ENCODE assay signal across 16 cellular contexts in the genomic region with DNA sequence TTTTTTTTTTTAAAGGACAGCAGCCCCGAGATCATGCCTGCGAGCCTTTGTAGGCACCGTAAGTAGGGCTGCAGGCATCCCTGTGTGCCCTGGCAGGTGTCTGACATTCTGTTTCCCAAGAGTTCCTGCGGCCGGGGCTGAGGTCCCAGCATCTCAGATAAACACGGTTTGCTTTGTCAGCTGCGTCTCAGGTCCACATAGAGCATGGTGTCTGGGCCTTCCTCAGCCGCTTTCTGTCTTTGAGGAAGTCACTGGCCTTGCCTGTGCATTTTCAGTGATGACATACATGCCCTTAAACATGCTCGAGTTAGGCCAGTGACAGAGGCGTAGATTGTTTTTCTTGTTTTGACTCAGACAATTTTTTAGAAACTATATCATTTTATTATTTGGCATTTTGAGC.
DNase-seq lines count a peak whose midpoint lies in the region; ATAC-seq lines count a peak whose summit lies in the region.
"Had no signal": no experiment of that assay in that cellular context is flagged by ENCODE, and none has a peak within 500 bp of the region (broad histone marks: within the 10 kb centered on the region; RNA-seq: fewer than 3 reads in every experiment).

No MANE protein-coding gene starts in this region.

- no peak for DNase-seq in activated CD8-positive, alpha-beta memory T cell treated with anti-CD3 and anti-CD28 coated beads, Interleukin-2, amount 10 ng/mL, durations not matched to agents 7 days and 5 days
- no peak for DNase-seq in activated CD8-positive, alpha-beta memory T cell treated with anti-CD3 and anti-CD28 coated beads, Interleukin-2, amount 50 U/mL, for 48 hours
- DNase-seq in MV-4-11 (lab: John Stamatoyannopoulos, UW) (peak; percentile 20), dedifferentiated amniotic fluid mesenchymal stem cell (ENCODE audit: extremely low spot score) (no peak), NCI-H345 (lab: John Stamatoyannopoulos, UW) (no peak)
- DNase-seq in activated naive CD4-positive, alpha-beta T cell treated with anti-CD3 and anti-CD28 coated beads, Interleukin-2, amount 50 U/mL, for 72 hours (ENCODE audit: low spot score in 2 of 2) = peak in 1 of 2 donors; percentile 54
- no peak for DNase-seq in stimulated activated effector memory CD8-positive, alpha-beta T cell treated with anti-CD3 and anti-CD28 coated beads, Interleukin-12 subunit alpha, Interleukin-12 subunit beta, amount 100 ng/mL, for 72 hours (ENCODE audit: low spot score in 2 of 2)
- DNase-seq: DMS79, endodermal cell, left ventricle myocardium superior, NCI-H1694 treated with DMSO at 0.1 percent for 48 hours, NCI-H446, right lobe of liver had no signal

- no peaks in the 10 kb centered on the region for H3K9me3 Mint-ChIP-seq in activated CD8-positive, alpha-beta memory T cell treated with anti-CD3 and anti-CD28 coated beads, Interleukin-2, amount 10 ng/mL, durations not matched to agents 7 days and 5 days (ENCODE audit: low read depth)
- no peaks in the 10 kb centered on the region for H3K9me3 Mint-ChIP-seq in activated naive CD4-positive, alpha-beta T cell treated with anti-CD3 and anti-CD28 coated beads, Interleukin-2, amount 50 U/mL, for 72 hours
- no peaks in the 10 kb centered on the region for H3K9me3 Mint-ChIP-seq in stimulated activated effector memory CD8-positive, alpha-beta T cell treated with anti-CD3 and anti-CD28 coated beads, Interleukin-12 subunit alpha, Interleukin-12 subunit beta, amount 100 ng/mL, for 72 hours
- H3K9me3 Mint-ChIP-seq: endodermal cell, WTC11 had no signal

- H3K27me3 Mint-ChIP-seq in activated CD8-positive, alpha-beta memory T cell treated with anti-CD3 and anti-CD28 coated beads, Interleukin-2, amount 10 ng/mL, durations not matched to agents 7 days and 5 days = no peaks in the 10 kb centered on the region

- peaks cover 4% of the 10 kb centered on the region for H3K36me3 Mint-ChIP-seq in activated CD8-positive, alpha-beta memory T cell treated with anti-CD3 and anti-CD28 coated beads, Interleukin-2, amount 10 ng/mL, durations not matched to agents 7 days and 5 days
- peaks cover 0 to 16% of the 10 kb centered on the region in 2 donors for H3K36me3 Mint-ChIP-seq in activated naive CD4-positive, alpha-beta T cell treated with anti-CD3 and anti-CD28 coated beads, Interleukin-2, amount 50 U/mL, for 72 hours
- H3K36me3 Mint-ChIP-seq in stimulated activated effector memory CD8-positive, alpha-beta T cell treated with anti-CD3 and anti-CD28 coated beads, Interleukin-12 subunit alpha, Interleukin-12 subunit beta, amount 100 ng/mL, for 72 hours = peaks cover 8% of the 10 kb centered on the region
- H3K36me3 Mint-ChIP-seq: WTC11 had no signal

- no peak overlapping the region for H3K4me3 Mint-ChIP-seq in activated CD8-positive, alpha-beta memory T cell treated with anti-CD3 and anti-CD28 coated beads, Interleukin-2, amount 10 ng/mL, durations not matched to agents 7 days and 5 days
- H3K4me3 Mint-ChIP-seq in stimulated activated effector memory CD8-positive, alpha-beta T cell treated with anti-CD3 and anti-CD28 coated beads, Interleukin-12 subunit alpha, Interleukin-12 subunit beta, amount 100 ng/mL, for 72 hours = no peak overlapping the region
- H3K4me3 Mint-ChIP-seq: endodermal cell, WTC11 had no signal

- H3K27ac Mint-ChIP-seq in activated CD8-positive, alpha-beta memory T cell treated with anti-CD3 and anti-CD28 coated beads, Interleukin-2, amount 10 ng/mL, durations not matched to agents 7 days and 5 days = peak overlapping the region; percentile 36
- peak overlapping the region; percentile 96 to 98 for H3K27ac Mint-ChIP-seq in activated naive CD4-positive, alpha-beta T cell treated with anti-CD3 and anti-CD28 coated beads, Interleukin-2, amount 50 U/mL, for 72 hours
- peak overlapping the region; percentile 93 for H3K27ac Mint-ChIP-seq in stimulated activated effector memory CD8-positive, alpha-beta T cell treated with anti-CD3 and anti-CD28 coated beads, Interleukin-12 subunit alpha, Interleukin-12 subunit beta, amount 100 ng/mL, for 72 hours
- H3K27ac Mint-ChIP-seq: endodermal cell had no signal

- no peak for ATAC-seq in activated CD8-positive, alpha-beta memory T cell treated with anti-CD3 and anti-CD28 coated beads, Interleukin-2, amount 10 ng/mL, durations not matched to agents 7 days and 5 days
- peak; percentile 34 to 56 for ATAC-seq in activated naive CD4-positive, alpha-beta T cell treated with anti-CD3 and anti-CD28 coated beads, Interleukin-2, amount 50 U/mL, for 72 hours
- no peak for ATAC-seq in stimulated activated effector memory CD8-positive, alpha-beta T cell treated with anti-CD3 and anti-CD28 coated beads, Interleukin-12 subunit alpha, Interleukin-12 subunit beta, amount 100 ng/mL, for 72 hours
- ATAC-seq in HG03095 (IDR thresholded peaks at IDR 0.05; ENCODE audit: unreplicated experiment) = no peak
- ATAC-seq: HepG2, left ventricle myocardium superior, right lobe of liver, WTC11 had no signal

- CTCF ChIA-PET in activated CD8-positive, alpha-beta memory T cell treated with anti-CD3 and anti-CD28 coated beads, Interleukin-2, amount 10 ng/mL, durations not matched to agents 7 days and 5 days (lab: Charles Lee) = interaction anchor here (2.2 to 5.9 kb wide), 2 partner anchors 12 to 14 kb away, joined by 10 to 42 read pairs; no protein-coding TSS in a partner anchor

- H3K4me1 Mint-ChIP-seq in activated CD8-positive, alpha-beta memory T cell treated with anti-CD3 and anti-CD28 coated beads, Interleukin-2, amount 10 ng/mL, durations not matched to agents 7 days and 5 days = peaks cover 40% of the 10 kb centered on the region
- H3K4me1 Mint-ChIP-seq in stimulated activated effector memory CD8-positive, alpha-beta T cell treated with anti-CD3 and anti-CD28 coated beads, Interleukin-12 subunit alpha, Interleukin-12 subunit beta, amount 100 ng/mL, for 72 hours = peaks cover 24% of the 10 kb centered on the region
- H3K4me1 Mint-ChIP-seq: endodermal cell had no signal

Comparison
In these comparisons a context has a peak if more than half of its experiments do, and no peak if none do; other contexts are left out.
1. ATAC-seq: peak in activated naive CD4-positive, alpha-beta T cell treated with anti-CD3 and anti-CD28 coated beads, Interleukin-2, amount 50 U/mL, for 72 hours (2 of 2); none in activated CD8-positive, alpha-beta memory T cell treated with anti-CD3 and anti-CD28 coated beads, Interleukin-2, amount 10 ng/mL, durations not matched to agents 7 days and 5 days (single experiment), stimulated activated effector memory CD8-positive, alpha-beta T cell treated with anti-CD3 and anti-CD28 coated beads, Interleukin-12 subunit alpha, Interleukin-12 subunit beta, amount 100 ng/mL, for 72 hours (single experiment) and HG03095 (single experiment).
2. H3K27ac Mint-ChIP-seq: peak in every context shown above with its lines; median percentile 97 in activated naive CD4-positive, alpha-beta T cell treated with anti-CD3 and anti-CD28 coated beads, Interleukin-2, amount 50 U/mL, for 72 hours; 93 in stimulated activated effector memory CD8-positive, alpha-beta T cell treated with anti-CD3 and anti-CD28 coated beads, Interleukin-12 subunit alpha, Interleukin-12 subunit beta, amount 100 ng/mL, for 72 hours; 36 in activated CD8-positive, alpha-beta memory T cell treated with anti-CD3 and anti-CD28 coated beads, Interleukin-2, amount 10 ng/mL, durations not matched to agents 7 days and 5 days.